In genomic region chrX:21770631-21771321, GRCh38 we compare ENCODE assay signal across 16 cellular contexts. TPM values are rescaled to one million over a fixed set of nuclear protein-coding genes. Genes with fewer than 3 reads are reported as not detected.
DNase-seq lines count a peak whose midpoint lies in the region; ATAC-seq and TF ChIP-seq lines count a peak whose summit lies in the region.
"Had no signal": no experiment of that assay in that cellular context is flagged by ENCODE, and none has a peak within 500 bp of the region (broad histone marks: within the 10 kb centered on the region; RNA-seq: fewer than 3 reads in every experiment).

No MANE protein-coding gene starts in this region.

- no peak overlapping the region for H2AFZ ChIP-seq in OCI-LY7 (ENCODE audit: low read length)

- H3K4me3 Mint-ChIP-seq in MCF 10A (ENCODE audit: unreplicated experiment): no peak overlapping the region
- H3K4me3 Mint-ChIP-seq in CD4-positive, alpha-beta T cell: no peak overlapping the region
- H3K4me3 Mint-ChIP-seq: activated CD8-positive, alpha-beta memory T cell treated with anti-CD3 and anti-CD28 coated beads, Interleukin-2, amount 10 ng/mL, durations not matched to agents 7 days and 5 days; B cell; dendritic cell treated with granulocyte-macrophage colony-stimulating factor and Interleukin-4, amounts not matched to agents 40 ng/mL and 50 ng/mL, for 4 days; immature natural killer cell had no signal

- peaks cover 8% of the 10 kb centered on the region for H3K9me3 Mint-ChIP-seq in MCF 10A (ENCODE audit: unreplicated experiment)
- H3K9me3 Mint-ChIP-seq in CD4-positive, alpha-beta T cell: no peaks in the 10 kb centered on the region
- H3K9me3 Mint-ChIP-seq: immature natural killer cell had no signal

- H3K27ac ChIP-seq in breast epithelium: no peak overlapping the region
- no peak overlapping the region for H3K27ac ChIP-seq in OCI-LY7 (ENCODE audit: low read depth, low read length, poor library complexity, severe bottlenecking)
- no peak overlapping the region for H3K27ac ChIP-seq in CD4-positive, alpha-beta T cell (ENCODE audit: low read depth, low read length)

- ATAC-seq in CD4-positive, alpha-beta T cell (ENCODE audit: poor library complexity): no peak
- no peak for ATAC-seq in GM21367 (IDR thresholded peaks at IDR 0.05; ENCODE audit: unreplicated experiment)
- ATAC-seq: activated CD8-positive, alpha-beta memory T cell treated with anti-CD3 and anti-CD28 coated beads, Interleukin-2, amount 10 ng/mL, durations not matched to agents 7 days and 5 days had no signal

- H4K20me1 ChIP-seq in OCI-LY7 (ENCODE audit: insufficient read depth, low read length): no peaks in the 10 kb centered on the region

- peak; percentile 65 for DNase-seq in MCF 10A (ENCODE audit: unreplicated experiment)
- no peak for DNase-seq in breast epithelium (ENCODE audit: low spot score in 2 of 2)
- DNase-seq in OCI-LY7 (ENCODE audit: low spot score): no peak
- peak; percentile 21 for DNase-seq in glomerular visceral epithelial cell (ENCODE audit: extremely low spot score)
- DNase-seq in CD4-positive, alpha-beta T cell: no peak
- DNase-seq in activated CD4-positive, CD25-positive, alpha-beta regulatory T cell (lab: John Stamatoyannopoulos, UW): no peak
- no peak for DNase-seq in activated T-cell treated with anti-CD3 and anti-CD28 coated beads, Interleukin-2, amount 50 U/mL, for 48 hours
- DNase-seq: activated CD8-positive, alpha-beta memory T cell treated with anti-CD3 and anti-CD28 coated beads, Interleukin-2, amount 10 ng/mL, durations not matched to agents 7 days and 5 days; immature natural killer cell; NCI-H2227 treated with DMSO at 0.1 percent for 48 hours; stimulated activated CD4-positive, alpha-beta T cell treated with anti-CD3 and anti-CD28 coated beads, Interleukin-4, amount 100 ng/mL, for 1 hour; stimulated activated naive CD4-positive, alpha-beta T cell had no signal

- H3K79me2 ChIP-seq in OCI-LY7 (ENCODE audit: insufficient read depth, low read depth, low read length): no peaks in the 10 kb centered on the region

- no peaks in the 10 kb centered on the region for H3K9me2 ChIP-seq in OCI-LY7 (ENCODE audit: insufficient read depth, low read length)

- TF ChIP-seq POLR2A in breast epithelium (IDR thresholded peaks at IDR 0.05): no peak

- H3K36me3 ChIP-seq in breast epithelium: no peaks in the 10 kb centered on the region
- H3K36me3 ChIP-seq in OCI-LY7 (ENCODE audit: insufficient read depth, low read length): no peaks in the 10 kb centered on the region

- H3K4me3 ChIP-seq in breast epithelium: no peak overlapping the region
- no peak overlapping the region for H3K4me3 ChIP-seq in OCI-LY7 (ENCODE audit: low read depth, low read length, poor library complexity, severe bottlenecking)

- H3K9me3 ChIP-seq in breast epithelium (no peaks in the 10 kb centered on the region), OCI-LY7 (ENCODE audit: low read length) (no peaks in the 10 kb centered on the region)
- no peaks in the 10 kb centered on the region for H3K9me3 ChIP-seq in CD4-positive, alpha-beta T cell (ENCODE audit: control insufficient read depth, low read length)

- intact Hi-C loops in MCF 10A (cut with micrococcal nuclease) (no loop called here), breast epithelium (cut with DNase I; ENCODE audit: low total_unique reads) (no loop called here), OCI-LY7 (cut with micrococcal nuclease; ENCODE audit: unreplicated experiment) (no loop called here)
- intact Hi-C loops in CD4-positive, alpha-beta T cell (cut with DNase I, micrococcal nuclease): no loop called here

- CTCF ChIA-PET in MCF 10A (lab: Yijun Ruan, JAX) (interaction anchor here (0.6 to 1.0 kb wide), 2 partner anchors 294 to 415 kb away, joined by 4 read pairs; no protein-coding TSS in a partner anchor), OCI-LY7 (lab: Charles Lee; ENCODE audit: unreplicated experiment) (no interaction called here)
- CTCF ChIA-PET in CD4-positive, alpha-beta T cell (lab: Charles Lee): no interaction called here

- H3K27ac Mint-ChIP-seq in MCF 10A (ENCODE audit: low read depth, unreplicated experiment): no peak overlapping the region
- no peak overlapping the region for H3K27ac Mint-ChIP-seq in CD4-positive, alpha-beta T cell
- H3K27ac Mint-ChIP-seq: activated CD8-positive, alpha-beta memory T cell treated with anti-CD3 and anti-CD28 coated beads, Interleukin-2, amount 10 ng/mL, durations not matched to agents 7 days and 5 days; B cell; dendritic cell treated with granulocyte-macrophage colony-stimulating factor and Interleukin-4, amounts not matched to agents 40 ng/mL and 50 ng/mL, for 4 days; immature natural killer cell had no signal

- peaks cover 61% of the 10 kb centered on the region for H3K27me3 Mint-ChIP-seq in MCF 10A (ENCODE audit: insufficient read depth, unreplicated experiment)
- no peaks in the 10 kb centered on the region for H3K27me3 Mint-ChIP-seq in CD4-positive, alpha-beta T cell
- H3K27me3 Mint-ChIP-seq: activated CD8-positive, alpha-beta memory T cell treated with anti-CD3 and anti-CD28 coated beads, Interleukin-2, amount 10 ng/mL, durations not matched to agents 7 days and 5 days had no signal

- no peak overlapping the region for H3K4me2 ChIP-seq in OCI-LY7 (ENCODE audit: low read length)

- H3K4me1 ChIP-seq in breast epithelium (no peaks in the 10 kb centered on the region), OCI-LY7 (ENCODE audit: insufficient read depth, low read length, poor library complexity, severe bottlenecking) (no peaks in the 10 kb centered on the region)

- BruUV-seq in MCF 10A (replicated peaks; lab: Mats Ljungman, UMichigan) (no TSS peak), OCI-LY7 (replicated peaks; lab: Mats Ljungman, UMichigan) (no TSS peak)

- POLR2A ChIA-PET in MCF 10A (lab: Yijun Ruan, JAX): interaction anchor here (0.6 to 1.1 kb wide), 2 partner anchors 36 to 69 kb away, joined by 3 read pairs; partner anchors contain the start of gene MBTPS2
- POLR2A ChIA-PET in OCI-LY7 (lab: Charles Lee): no interaction called here
- POLR2A ChIA-PET in CD4-positive, alpha-beta T cell (lab: Charles Lee): interaction anchor here (0.6 kb wide), 1 partner anchor 60 kb away, joined by 3 read pairs; no protein-coding TSS in a partner anchor

- H3K36me3 Mint-ChIP-seq in MCF 10A (ENCODE audit: insufficient read depth, unreplicated experiment): no peaks in the 10 kb centered on the region
- H3K36me3 Mint-ChIP-seq in CD4-positive, alpha-beta T cell (ENCODE audit: low read depth): no peaks in the 10 kb centered on the region
- H3K36me3 Mint-ChIP-seq: immature natural killer cell had no signal

- H3K4me1 Mint-ChIP-seq in MCF 10A (ENCODE audit: insufficient read depth, unreplicated experiment): peaks cover 8% of the 10 kb centered on the region
- peaks cover 27% of the 10 kb centered on the region for H3K4me1 Mint-ChIP-seq in CD4-positive, alpha-beta T cell (ENCODE audit: low read depth)
- H3K4me1 Mint-ChIP-seq: B cell, immature natural killer cell had no signal

- H3K27me3 ChIP-seq in breast epithelium: peaks cover 0 to 20% of the 10 kb centered on the region in 2 donors
- no peaks in the 10 kb centered on the region for H3K27me3 ChIP-seq in CD4-positive, alpha-beta T cell (ENCODE audit: control insufficient read depth, insufficient read depth, low read length)

- no peak for TF ChIP-seq CTCF in MCF 10A (IDR thresholded peaks at IDR 0.05; ENCODE audit: unreplicated experiment)
- TF ChIP-seq CTCF in breast epithelium (IDR thresholded peaks at IDR 0.05): no peak
- peak; percentile 41; the same call in 1 of the 2 replicates for TF ChIP-seq CTCF in OCI-LY7 (conservative IDR thresholded peaks at IDR 0.05; ENCODE audit: low read length)
- no peak for TF ChIP-seq CTCF in CD4-positive, alpha-beta T cell (IDR thresholded peaks at IDR 0.05)

RNA-seq across cellular contexts. Expression of gene SMPX, which starts 12.9 kb away (rescaled TPM):
- not detected in 2 replicates for total RNA-seq in MCF 10A (2022)
- total RNA-seq in breast epithelium: 1 to 10 TPM in 1 of 3 donors, not detected in 2; 1.0 TPM
- total RNA-seq in OCI-LY7 (2014; rRNA removed; shearing (Covaris generic)): not detected in 2 replicates
- total RNA-seq in OCI-LY7 (2022): not detected in 2 replicates
- not detected for total RNA-seq in CD4-positive, alpha-beta T cell
- total RNA-seq: activated CD8-positive, alpha-beta memory T cell treated with anti-CD3 and anti-CD28 coated beads, Interleukin-2, amount 10 ng/mL, durations not matched to agents 7 days and 5 days; B cell; fibroblast of lung had no signal

Comparison
In these comparisons a context has a peak if more than half of its experiments do, and no peak if none do; other contexts are left out.
1. DNase-seq: peak in MCF 10A (single experiment) and glomerular visceral epithelial cell (single experiment); none in breast epithelium (0 of 2), OCI-LY7 (single experiment), CD4-positive, alpha-beta T cell (0 of 10), activated CD4-positive, CD25-positive, alpha-beta regulatory T cell (0 of 4) and activated T-cell treated with anti-CD3 and anti-CD28 coated beads, Interleukin-2, amount 50 U/mL, for 48 hours (0 of 2).